ENCODE assay signal across 8 cellular contexts in genomic region chr21:46324390-46325072, GRCh38. TPM values are rescaled to one million over a fixed set of nuclear protein-coding genes. Genes with fewer than 3 reads are reported as not detected.
DNase-seq lines count a peak whose midpoint lies in the region; ATAC-seq and TF ChIP-seq lines count a peak whose summit lies in the region.

No MANE protein-coding gene starts in this region.

- ATAC-seq in GM18907 (IDR thresholded peaks at IDR 0.05; ENCODE audit: unreplicated experiment) (peak; percentile 57), HG03135 (IDR thresholded peaks at IDR 0.05; ENCODE audit: unreplicated experiment) (peak; percentile 49)

- TF ChIP-seq CTCF in AG09319 (IDR thresholded peaks at IDR 0.05; ENCODE audit: low read depth, low read length): peak; percentile 2

- DNase-seq in AG09319 (ENCODE audit: extremely low read depth, low read depth) (peak; percentile 54), NCI-H345 treated with DMSO at 0.1 percent for 48 hours (lab: John Stamatoyannopoulos, UW; ENCODE audit: unreplicated experiment) (peak; percentile 63), cerebellum (ENCODE audit: low spot score) (peak; percentile 96), kidney tubule cell (ENCODE audit: low spot score) (peak; percentile 88)
- peak; percentile 90 for DNase-seq in activated CD4-positive, CD25-positive, alpha-beta regulatory T cell treated with anti-CD3 and anti-CD28 coated beads, Interleukin-2, amount 50 U/mL, for 72 hours
- peak; percentile 80 to 83 for DNase-seq in stimulated activated CD4-positive, alpha-beta T cell treated with anti-CD3 and anti-CD28 coated beads, Interleukin-15, amount 100 ng/mL, for 48 hours (ENCODE audit: low read depth in 2 of 2)

RNA-seq across cellular contexts. Expression of gene PCNT, which starts 0.6 kb away (rescaled TPM):
- total RNA-seq in cerebellum: 37.7 TPM

RNA-seq across cellular contexts. Expression of gene C21orf58, which starts 0.9 kb away (rescaled TPM):
- total RNA-seq in cerebellum: 10.7 TPM

RNA-seq across cellular contexts. Expression of gene YBEY, which starts 38.4 kb away (rescaled TPM):
- 13.4 TPM for total RNA-seq in cerebellum

RNA-seq across cellular contexts. Expression of gene MCM3AP, which starts 39.1 kb away (rescaled TPM):
- 77.6 TPM for total RNA-seq in cerebellum

Comparison
In these comparisons a context has a peak if more than half of its experiments do, and no peak if none do; other contexts are left out.
1. Peak in every context shown above with its lines: DNase-seq and ATAC-seq.